In the genomic region with DNA sequence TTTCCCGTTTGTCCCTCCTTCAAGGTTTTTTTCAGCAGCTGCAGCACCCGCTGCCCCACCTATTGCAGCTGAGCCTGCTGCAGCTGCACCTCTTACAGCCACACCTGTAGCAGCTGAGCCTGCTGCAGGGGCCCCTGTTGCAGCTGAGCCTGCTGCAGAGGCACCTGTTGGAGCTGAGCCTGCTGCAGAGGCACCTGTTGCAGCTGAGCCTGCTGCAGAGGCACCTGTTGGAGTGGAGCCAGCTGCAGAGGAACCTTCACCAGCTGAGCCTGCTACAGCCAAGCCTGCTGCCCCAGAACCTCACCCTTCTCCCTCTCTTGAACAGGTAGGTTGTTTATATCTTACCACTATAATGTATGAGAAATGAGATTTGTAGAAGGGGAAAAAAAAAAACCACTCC, we compare ENCODE assay signal across 1 cellular context.
TF ChIP-seq lines count a peak whose summit lies in the region.

No MANE protein-coding gene starts in this region.

TF ChIP-seq in H1, 55 proteins besides CTCF, POLR2A, EP300 and RAD21 (continued from another document):
- TF ChIP-seq, protein P1, sequence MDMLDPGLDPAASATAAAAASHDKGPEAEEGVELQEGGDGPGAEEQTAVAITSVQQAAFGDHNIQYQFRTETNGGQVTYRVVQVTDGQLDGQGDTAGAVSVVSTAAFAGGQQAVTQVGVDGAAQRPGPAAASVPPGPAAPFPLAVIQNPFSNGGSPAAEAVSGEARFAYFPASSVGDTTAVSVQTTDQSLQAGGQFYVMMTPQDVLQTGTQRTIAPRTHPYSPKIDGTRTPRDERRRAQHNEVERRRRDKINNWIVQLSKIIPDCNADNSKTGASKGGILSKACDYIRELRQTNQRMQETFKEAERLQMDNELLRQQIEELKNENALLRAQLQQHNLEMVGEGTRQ (IDR thresholded peaks at IDR 0.05; ENCODE audit: low read length) = no peak
- no peak for TF ChIP-seq HDAC2 (IDR thresholded peaks at IDR 0.05; ENCODE audit: borderline replicate concordance in 1 of 2, low read depth in 2 of 2, low read length in 2 of 2)
- no peak for TF ChIP-seq TAF1 (IDR thresholded peaks at IDR 0.05; ENCODE audit: low read depth, low read length)
- no peak for TF ChIP-seq POLR2AphosphoS5 (IDR thresholded peaks at IDR 0.05; ENCODE audit: low read depth, low read length)
